Comparison of ENCODE assay signal across 16 cellular contexts in genomic region chr1:208071425-208072031, GRCh38.
"Had no signal": no experiment of that assay in that cellular context is flagged by ENCODE, and none has a peak within 500 bp of the region (broad histone marks: within the 10 kb centered on the region; RNA-seq: fewer than 3 reads in every experiment).

No MANE protein-coding gene starts in this region.

- H3K4me3 ChIP-seq: cardiac muscle cell, dorsolateral prefrontal cortex, smooth muscle cell had no signal

- H3K27me3 ChIP-seq: cardiac muscle cell, dorsolateral prefrontal cortex, foreskin keratinocyte had no signal

- H3K27ac ChIP-seq: cardiac muscle cell, dorsolateral prefrontal cortex, foreskin keratinocyte had no signal

- FAIRE-seq: colon, kidney had no signal

- ATAC-seq: activated CD8-positive, alpha-beta T cell treated with anti-CD3 and anti-CD28 coated beads, Interleukin-2, amount 10 ng/mL, durations not matched to agents 7 days and 5 days; foreskin keratinocyte; left ventricle myocardium superior; sciatic nerve had no signal

- H3K4me2 ChIP-seq: smooth muscle cell had no signal

- DNase-seq: activated CD4-positive, alpha-beta T cell treated with anti-CD3 and anti-CD28 coated beads, Interleukin-2, amount 10 ng/mL, durations not matched to agents 7 days and 5 days; activated CD8-positive, alpha-beta T cell treated with anti-CD3 and anti-CD28 coated beads, Interleukin-2, amount 10 ng/mL, durations not matched to agents 7 days and 5 days; activated naive CD4-positive, alpha-beta T cell treated with Interleukin-2 at 50 U/mL for 16 hours; activated naive CD8-positive, alpha-beta T cell treated with anti-CD3 and anti-CD28 coated beads, Interleukin-2, amount 10 ng/mL, durations not matched to agents 7 days and 5 days; activated T-cell treated with anti-CD3 and anti-CD28 coated beads, Interleukin-2, amount 50 U/mL, for 24 hours; aorta; endodermal cell; foreskin keratinocyte; kidney; left ventricle myocardium superior; stimulated activated CD4-positive, alpha-beta T cell treated with anti-CD3 and anti-CD28 coated beads, Interleukin-4, amount 100 ng/mL, for 24 hours had no signal
